In the genomic region with DNA sequence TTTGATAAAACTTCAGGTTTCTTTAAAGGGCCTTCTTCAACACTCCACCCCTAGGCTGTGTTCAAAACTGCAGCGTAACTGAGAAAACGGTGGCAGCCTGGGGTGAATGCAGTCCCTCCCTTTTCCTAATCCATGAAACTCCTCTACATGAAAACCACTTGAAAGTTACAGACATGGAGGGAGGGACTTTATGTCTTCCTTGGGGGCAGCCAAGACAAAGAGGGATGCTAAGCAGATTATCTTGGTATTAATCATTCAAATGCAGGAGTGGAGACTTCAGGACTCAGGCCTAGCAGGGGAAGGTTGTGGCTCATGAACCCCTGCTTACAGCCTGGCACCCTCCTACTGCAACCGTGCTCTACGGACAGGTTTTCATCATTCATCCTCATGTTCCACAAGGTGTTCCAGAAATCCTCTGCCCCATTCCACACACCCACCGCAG, we compare ENCODE assay signal across 23 cellular contexts. TPM values are rescaled to one million over a fixed set of nuclear protein-coding genes. Genes with fewer than 3 reads are reported as not detected.
A peak's percentile ranks its signal among the peaks of the same experiment; 100 is the strongest.
DNase-seq lines count a peak whose midpoint lies in the region; ATAC-seq and TF ChIP-seq lines count a peak whose summit lies in the region.
"Had no signal": no experiment of that assay in that cellular context is flagged by ENCODE, and none has a peak within 500 bp of the region (broad histone marks: within the 10 kb centered on the region; RNA-seq: fewer than 3 reads in every experiment).

No MANE protein-coding gene starts in this region.

- peak overlapping the region; percentile 20; the same call in 1 of the 2 replicates for H2AFZ ChIP-seq in GM23338

- H3K79me1 ChIP-seq in mesendoderm (ENCODE audit: low read length) = peaks cover 3% of the 10 kb centered on the region

- WGBS in endodermal cell (ENCODE audit: insufficient coverage in 1 of 2, insufficient read length in 1 of 2), 2 experiments = 1 to 14% methylated on average over 1 to 5 of the region's 5 CpGs
- no CpG with 5 or more reads among the region's 5 CpGs for WGBS in mesendoderm (ENCODE audit: extremely low coverage, insufficient coverage, low lambda C conversion rate)

- peak overlapping the region; percentile 100 for H3K18ac ChIP-seq in mesendoderm (ENCODE audit: low read length)

- H3K4me1 ChIP-seq in GM23338 (ENCODE audit: insufficient read depth) (peaks cover 59% of the 10 kb centered on the region), endodermal cell (ENCODE audit: control insufficient read depth, insufficient read depth, low read length) (peaks cover 44% of the 10 kb centered on the region), mesendoderm (ENCODE audit: control insufficient read depth, low read depth, low read length) (peaks cover 39% of the 10 kb centered on the region), mucosa of descending colon (ENCODE audit: low read depth) (peaks cover 17% of the 10 kb centered on the region)
- H3K4me1 ChIP-seq: psoas muscle had no signal

- no peak overlapping the region for H2BK15ac ChIP-seq in mesendoderm (replicated peaks; ENCODE audit: low read depth)

- H3K36me3 ChIP-seq in GM23338 (ENCODE audit: insufficient read depth) (no peaks in the 10 kb centered on the region), endodermal cell (ENCODE audit: control insufficient read depth, insufficient read depth, low read length) (no peaks in the 10 kb centered on the region), mesendoderm (ENCODE audit: control insufficient read depth, insufficient read depth, low read length) (no peaks in the 10 kb centered on the region), mucosa of descending colon (ENCODE audit: low read depth) (no peaks in the 10 kb centered on the region)
- H3K36me3 ChIP-seq: lower lobe of right lung, suprapubic skin, uterus had no signal

- peak overlapping the region; percentile 91 for H2AK5ac ChIP-seq in mesendoderm (ENCODE audit: low read length)

- TF ChIP-seq CTCF in GM23338 (conservative IDR thresholded peaks at IDR 0.05; ENCODE audit: low read depth in 2 of 2) (peak in 1 of 2 experiments; percentile 20; a peak in 1 of 4 replicates), endodermal cell (conservative IDR thresholded peaks at IDR 0.05) (peak; percentile 50), mucosa of descending colon (IDR thresholded peaks at IDR 0.05) (no peak)

- H3K27ac ChIP-seq in GM23338 (ENCODE audit: low read depth) (peak overlapping the region; percentile 96), endodermal cell (ENCODE audit: low read depth, low read length) (peak overlapping the region; percentile 47), mesendoderm (ENCODE audit: low read depth, low read length) (peak overlapping the region; percentile 100)
- H3K27ac ChIP-seq: C4-2B, lower lobe of right lung, psoas muscle, suprapubic skin, uterus, VCaP had no signal

- H3K9ac ChIP-seq in endodermal cell (ENCODE audit: extremely low read depth, low read length, poor library complexity, severe bottlenecking) = peak overlapping the region; percentile 21
- H3K9ac ChIP-seq in mesendoderm (ENCODE audit: low read length) = peak overlapping the region; percentile 81
- H3K9ac ChIP-seq: SK-N-SH had no signal

- peak overlapping the region; percentile 87 for H4K8ac ChIP-seq in mesendoderm (ENCODE audit: low read depth, low read length)

- peaks cover 70% of the 10 kb centered on the region for H3K4me1 Mint-ChIP-seq in GM23338
- peaks cover 84% of the 10 kb centered on the region for H3K4me1 Mint-ChIP-seq in endodermal cell
- H3K4me1 Mint-ChIP-seq in immature natural killer cell = peaks cover 16 to 18% of the 10 kb centered on the region in 2 donors

- H3K4me3 ChIP-seq in GM23338 (peak overlapping the region; percentile 3; the same call in 1 of the 2 replicates), endodermal cell (ENCODE audit: low read length) (peak overlapping the region; percentile 72), mesendoderm (ENCODE audit: low read length) (no peak overlapping the region), mucosa of descending colon (no peak overlapping the region)
- H3K4me3 ChIP-seq: lower lobe of right lung, psoas muscle, suprapubic skin, uterus had no signal

- H3K36me3 Mint-ChIP-seq in GM23338 (ENCODE audit: low read depth) (no peaks in the 10 kb centered on the region), endodermal cell (ENCODE audit: low read depth) (no peaks in the 10 kb centered on the region), immature natural killer cell (no peaks in the 10 kb centered on the region)

- H3K27me3 Mint-ChIP-seq in GM23338 (ENCODE audit: insufficient read depth, low read depth, poor library complexity) = peaks cover 18% of the 10 kb centered on the region
- no peaks in the 10 kb centered on the region for H3K27me3 Mint-ChIP-seq in endodermal cell (ENCODE audit: insufficient read depth)
- H3K27me3 Mint-ChIP-seq in immature natural killer cell (ENCODE audit: low read depth in 3 of 3) = peaks cover 1 to 3% (median 2%) of the 10 kb centered on the region in 3 donors

- no peaks in the 10 kb centered on the region for H3K27me3 ChIP-seq in GM23338 (ENCODE audit: insufficient read depth)
- no peaks in the 10 kb centered on the region for H3K27me3 ChIP-seq in endodermal cell (ENCODE audit: control insufficient read depth, insufficient read depth, low read length, poor library complexity, severe bottlenecking)
- H3K27me3 ChIP-seq in mesendoderm (ENCODE audit: insufficient read depth, low read length, poor library complexity) = no peaks in the 10 kb centered on the region
- H3K27me3 ChIP-seq: suprapubic skin, uterus had no signal

- DNase-seq in GM23338 (ENCODE audit: low spot score) (peak; percentile 59), NCI-H524 treated with DMSO at 0.1 percent for 48 hours (lab: John Stamatoyannopoulos, UW) (peak; percentile 21), endodermal cell (peak; percentile 92), mesendoderm (peak; percentile 94), AML-193 (lab: John Stamatoyannopoulos, UW) (no peak), mucosa of descending colon (no peak), NOMO-1 (lab: John Stamatoyannopoulos, UW; ENCODE audit: unreplicated experiment in 2 of 2) (no peak), immature natural killer cell (no peak)
- DNase-seq: activated gamma-delta T cell treated with Interleukin-2 at 50 U/mL for 16 hours; Calu3; HCEC 1CT; lower lobe of right lung; NCI-H1048; NCI-H1930; NCI-H345; psoas muscle; SK-N-SH; stimulated activated CD4-positive, alpha-beta T cell treated with anti-CD3 and anti-CD28 coated beads, Interleukin-1b, Interleukin-23, amount 100 ng/mL, for 48 hours; uterus had no signal

- peaks cover 21% of the 10 kb centered on the region for H3F3A ChIP-seq in GM23338 (replicated peaks; ENCODE audit: low read depth)

- H2BK5ac ChIP-seq in mesendoderm (ENCODE audit: low read length) = peak overlapping the region; percentile 100

- no peaks in the 10 kb centered on the region for H4K20me1 ChIP-seq in GM23338 (replicated peaks; ENCODE audit: insufficient read depth)

- H3K4me2 ChIP-seq in GM23338 = peak overlapping the region; percentile 70
- H3K4me2 ChIP-seq in mesendoderm (ENCODE audit: low read length) = peak overlapping the region; percentile 44
- H3K4me2 ChIP-seq: SK-N-SH had no signal

- no peaks in the 10 kb centered on the region for H3K9me3 Mint-ChIP-seq in GM23338
- no peaks in the 10 kb centered on the region for H3K9me3 Mint-ChIP-seq in endodermal cell
- no peaks in the 10 kb centered on the region for H3K9me3 Mint-ChIP-seq in immature natural killer cell

- H3K23ac ChIP-seq in mesendoderm (ENCODE audit: low read length) = peak overlapping the region; percentile 90

- H3K79me2 ChIP-seq in GM23338 (replicated peaks; ENCODE audit: insufficient read depth) (no peaks in the 10 kb centered on the region), mesendoderm (ENCODE audit: control insufficient read depth, insufficient read depth, low read length) (no peaks in the 10 kb centered on the region)

- peak overlapping the region; percentile 100 for H2BK120ac ChIP-seq in mesendoderm (ENCODE audit: low read depth, low read length)

- peak overlapping the region; percentile 6; the same call in 1 of the 3 replicates for H3K4me3 Mint-ChIP-seq in GM23338
- peak overlapping the region; percentile 30 for H3K4me3 Mint-ChIP-seq in endodermal cell
- no peak overlapping the region for H3K4me3 Mint-ChIP-seq in immature natural killer cell

- H3K9me3 ChIP-seq in endodermal cell (ENCODE audit: control insufficient read depth, low read length) (peaks cover 2% of the 10 kb centered on the region), mucosa of descending colon (no peaks in the 10 kb centered on the region)
- H3K9me3 ChIP-seq: lower lobe of right lung, psoas muscle, SK-N-SH, suprapubic skin, uterus had no signal

- H3K27ac Mint-ChIP-seq in GM23338 (peak overlapping the region; percentile 94), endodermal cell (peak overlapping the region; percentile 94), immature natural killer cell (no peak overlapping the region)

- H4K5ac ChIP-seq in mesendoderm (ENCODE audit: low read length) = no peak overlapping the region

- H3K56ac ChIP-seq in mesendoderm (ENCODE audit: low read length) = peak overlapping the region; percentile 88

- ATAC-seq in GM23338 = peak; percentile 57
- ATAC-seq in mucosa of descending colon = no peak
- ATAC-seq: lower lobe of right lung, psoas muscle had no signal

- H3K9me2 ChIP-seq in GM23338 (ENCODE audit: insufficient read depth) = 0 out of 2 replicates have a peak, but pooled peaks cover 3% of the 10 kb centered on the region
- H3K9me2 ChIP-seq: SK-N-SH had no signal

- intact Hi-C loops in mucosa of descending colon (cut with DNase I, micrococcal nuclease) = no loop called here

- peak overlapping the region; percentile 93 for H3K4ac ChIP-seq in mesendoderm (ENCODE audit: low read depth, low read length)

RNA-seq across cellular contexts. Expression of gene RNF112, which starts 46.8 kb away (rescaled TPM):
- total RNA-seq in GM23338 (2014; rRNA removed; shearing (Covaris generic)) = 1.5 and 4.1 TPM in 2 replicates
- polyA plus RNA-seq in GM23338 (2016; fragmentation: Nextera tagmentation; extraction: Ambion mirVana) = 0.38 and 0.42 TPM in 2 replicates
- total RNA-seq in endodermal cell = 1 to 10 TPM; 1.1 to 1.9 TPM
- 1.4 TPM for polyA plus RNA-seq in endodermal cell (2013, experiment 1 of 2)
- 1.1 TPM for polyA plus RNA-seq in endodermal cell (2013, experiment 2 of 2)
- 1.5 TPM for polyA plus RNA-seq in mesendoderm (2013, experiment 1 of 2)
- 1.2 TPM for polyA plus RNA-seq in mesendoderm (2013, experiment 2 of 2)
- total RNA-seq in mucosa of descending colon = 10 to 100 TPM in 1 of 3 donors, 1 to 10 TPM in 2; 2.4 to 13.4 (median 3.4) TPM
- polyA plus RNA-seq in immature natural killer cell = not detected
- total RNA-seq: LHCN-M2 had no signal

Comparison
In these comparisons a context has a peak if more than half of its experiments do, and no peak if none do; other contexts are left out.
1. DNase-seq: peak in GM23338 (single experiment), NCI-H524 treated with DMSO at 0.1 percent for 48 hours (single experiment), endodermal cell (single experiment) and mesendoderm (single experiment); none in AML-193 (0 of 2), mucosa of descending colon (0 of 3), NOMO-1 (0 of 2) and immature natural killer cell (0 of 3).
2. H3K27ac ChIP-seq: peak in every context shown above with its lines; median percentile 100 in mesendoderm; 96 in GM23338; 47 in endodermal cell.
3. H3K4me3 ChIP-seq: peak in GM23338 (single experiment) and endodermal cell (single experiment); none in mesendoderm (single experiment) and mucosa of descending colon (single experiment).
4. H3K27ac Mint-ChIP-seq: peak in GM23338 (single experiment) and endodermal cell (single experiment); none in immature natural killer cell (0 of 6).
5. H3K4me3 Mint-ChIP-seq: peak in GM23338 (single experiment) and endodermal cell (single experiment); none in immature natural killer cell (0 of 5).